1 cellular context compared by ENCODE assay signal in genomic region chr20:31669876-31670275, GRCh38.
TF ChIP-seq lines count a peak whose summit lies in the region.

No MANE protein-coding gene starts in this region.

TF ChIP-seq in WTC11, 78 proteins besides CTCF, POLR2A, EP300 and RAD21 (continued from another document):
- TF ChIP-seq TEAD4 (CRISPR knock-in tag; IDR thresholded peaks at IDR 0.05) (no peak), AFF4 (CRISPR knock-in tag; IDR thresholded peaks at IDR 0.05; ENCODE audit: borderline replicate concordance) (no peak), FOXK1 (CRISPR knock-in tag; IDR thresholded peaks at IDR 0.05) (no peak)
- TF ChIP-seq, protein P1, sequence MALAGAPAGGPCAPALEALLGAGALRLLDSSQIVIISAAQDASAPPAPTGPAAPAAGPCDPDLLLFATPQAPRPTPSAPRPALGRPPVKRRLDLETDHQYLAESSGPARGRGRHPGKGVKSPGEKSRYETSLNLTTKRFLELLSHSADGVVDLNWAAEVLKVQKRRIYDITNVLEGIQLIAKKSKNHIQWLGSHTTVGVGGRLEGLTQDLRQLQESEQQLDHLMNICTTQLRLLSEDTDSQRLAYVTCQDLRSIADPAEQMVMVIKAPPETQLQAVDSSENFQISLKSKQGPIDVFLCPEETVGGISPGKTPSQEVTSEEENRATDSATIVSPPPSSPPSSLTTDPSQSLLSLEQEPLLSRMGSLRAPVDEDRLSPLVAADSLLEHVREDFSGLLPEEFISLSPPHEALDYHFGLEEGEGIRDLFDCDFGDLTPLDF (CRISPR knock-in tag; IDR thresholded peaks at IDR 0.05), result no peak
- TF ChIP-seq, protein P2, sequence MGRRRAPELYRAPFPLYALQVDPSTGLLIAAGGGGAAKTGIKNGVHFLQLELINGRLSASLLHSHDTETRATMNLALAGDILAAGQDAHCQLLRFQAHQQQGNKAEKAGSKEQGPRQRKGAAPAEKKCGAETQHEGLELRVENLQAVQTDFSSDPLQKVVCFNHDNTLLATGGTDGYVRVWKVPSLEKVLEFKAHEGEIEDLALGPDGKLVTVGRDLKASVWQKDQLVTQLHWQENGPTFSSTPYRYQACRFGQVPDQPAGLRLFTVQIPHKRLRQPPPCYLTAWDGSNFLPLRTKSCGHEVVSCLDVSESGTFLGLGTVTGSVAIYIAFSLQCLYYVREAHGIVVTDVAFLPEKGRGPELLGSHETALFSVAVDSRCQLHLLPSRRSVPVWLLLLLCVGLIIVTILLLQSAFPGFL (CRISPR knock-in tag; IDR thresholded peaks at IDR 0.05; ENCODE audit: borderline replicate concordance), result no peak
TF ChIP-seq in WTC11: peak in this region for 0.
